13 cellular contexts compared by ENCODE assay signal in the genomic region with DNA sequence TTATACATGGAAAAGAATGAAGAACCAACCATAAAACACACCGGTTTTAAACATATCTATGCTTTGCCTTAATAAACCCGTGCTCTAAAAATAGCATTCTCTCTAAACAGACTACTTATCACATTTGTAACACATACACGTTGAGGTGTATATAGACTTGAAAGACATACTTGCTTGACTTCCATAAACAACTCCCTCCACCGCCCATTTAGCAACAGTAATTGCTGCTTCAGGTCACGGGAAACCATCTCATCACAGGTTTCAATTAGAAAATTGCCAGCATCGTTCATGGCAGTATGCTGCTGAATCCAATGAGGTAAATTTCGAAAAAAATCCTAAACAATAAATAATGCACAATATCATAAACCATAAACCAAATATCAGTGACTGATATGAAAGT.
DNase-seq lines count a peak whose midpoint lies in the region; ATAC-seq and TF ChIP-seq lines count a peak whose summit lies in the region.
"Had no signal": no experiment of that assay in that cellular context is flagged by ENCODE, and none has a peak within 500 bp of the region (broad histone marks: within the 10 kb centered on the region; RNA-seq: fewer than 3 reads in every experiment).

No MANE protein-coding gene starts in this region.

- H3K27ac ChIP-seq in BLaER1 treated with 17β-estradiol and CSF1 and Interleukin-3, amounts not matched to agents 10 nM and 100 nM = no peak overlapping the region
- H3K27ac ChIP-seq in esophagus muscularis mucosa (replicated peaks in 1 of 4) (peak overlapping the region in 1 of 4 donors; percentile 8), psoas muscle (no peak overlapping the region), substantia nigra (ENCODE audit: low read depth, low read length, poor library complexity, severe bottlenecking) (no peak overlapping the region)

- H4K20me1 ChIP-seq in BLaER1 treated with 17β-estradiol and CSF1 and Interleukin-3, amounts not matched to agents 10 nM and 100 nM = no peaks in the 10 kb centered on the region
- H4K20me1 ChIP-seq in Loucy (ENCODE audit: insufficient read depth, low read length, poor library complexity, severe bottlenecking) = no peaks in the 10 kb centered on the region

- 65% methylated on average over 7 of the region's 7 CpGs for WGBS in esophagus muscularis mucosa
- 74 to 83% (median 76%) methylated on average over 7 of the region's 7 CpGs for WGBS in psoas muscle, 3 donors

- peak overlapping the region in 10 of 11 experiments; percentile 12 to 52 (median 30); a peak in 10 of 22 replicates for H3K4me2 ChIP-seq in BLaER1 treated with 17β-estradiol and CSF1 and Interleukin-3, amounts not matched to agents 10 nM and 100 nM
- H3K4me2 ChIP-seq in Loucy (ENCODE audit: low read depth, low read length, poor library complexity, severe bottlenecking) = peak overlapping the region; percentile 83

- no peak for TF ChIP-seq POLR2A in esophagus muscularis mucosa (IDR thresholded peaks at IDR 0.05; ENCODE audit: low read depth)

- no peaks in the 10 kb centered on the region for H3F3A ChIP-seq in Loucy (ENCODE audit: low read depth)

- ATAC-seq in psoas muscle = no peak
- ATAC-seq in GM18511 (IDR thresholded peaks at IDR 0.05; ENCODE audit: unreplicated experiment) = no peak
- ATAC-seq: sciatic nerve; stimulated activated memory B cell treated with anti-CD40 and anti-IgM and Interleukin-4, amounts not matched to agents 10 μg/mL and 1 μg/mL and 100 μg/mL, for 72 hours had no signal

- no peak for DNase-seq in esophagus muscularis mucosa (ENCODE audit: extremely low spot score)
- no peak for DNase-seq in psoas muscle
- no peak for DNase-seq in retina
- DNase-seq in substantia nigra (lab: John Stamatoyannopoulos, UW) = no peak
- DNase-seq: activated CD8-positive, alpha-beta memory T cell treated with anti-CD3 and anti-CD28 coated beads, Interleukin-2, amount 50 U/mL, for 48 hours; activated naive CD4-positive, alpha-beta T cell treated with anti-CD3 and anti-CD28 coated beads, Interleukin-2, amount 50 U/mL, for 16 hours; effector CD8-positive, alpha-beta T cell; HCEC 1CT had no signal

- TF ChIP-seq CTCF in Loucy (conservative IDR thresholded peaks at IDR 0.05; ENCODE audit: low read length) = no peak
- TF ChIP-seq CTCF in esophagus muscularis mucosa (IDR thresholded peaks at IDR 0.05) = no peak
- TF ChIP-seq CTCF in psoas muscle (IDR thresholded peaks at IDR 0.05) = no peak

- H3K9me2 ChIP-seq in Loucy (replicated peaks; ENCODE audit: low read depth, low read length) = no peaks in the 10 kb centered on the region

- intact Hi-C loops in esophagus muscularis mucosa (cut with DNase I) (no loop called here), psoas muscle (cut with DNase I) (no loop called here)

- no peaks in the 10 kb centered on the region for H3K36me3 ChIP-seq in BLaER1 treated with 17β-estradiol and CSF1 and Interleukin-3, amounts not matched to agents 10 nM and 100 nM
- H3K36me3 ChIP-seq in Loucy (ENCODE audit: insufficient read depth, low read length) (no peaks in the 10 kb centered on the region), esophagus muscularis mucosa (peaks cover 0 to 5% (median 0%) of the 10 kb centered on the region in 4 donors), psoas muscle (ENCODE audit: insufficient read depth in 1 of 2, low read depth in 1 of 2) (no peaks in the 10 kb centered on the region)

- no peaks in the 10 kb centered on the region for H3K79me2 ChIP-seq in Loucy (ENCODE audit: insufficient read depth, low read length)

- peaks cover 0 to 6% (median 0%) of the 10 kb centered on the region in 10 experiments; a peak in 3 of 20 replicates for H3K4me1 ChIP-seq in BLaER1 treated with 17β-estradiol and CSF1 and Interleukin-3, amounts not matched to agents 10 nM and 100 nM
- peaks cover 12% of the 10 kb centered on the region for H3K4me1 ChIP-seq in Loucy (ENCODE audit: insufficient read depth, low read length, poor library complexity, severe bottlenecking)
- no peaks in the 10 kb centered on the region for H3K4me1 ChIP-seq in esophagus muscularis mucosa
- no peaks in the 10 kb centered on the region for H3K4me1 ChIP-seq in psoas muscle

- no peaks in the 10 kb centered on the region for H3K27me3 ChIP-seq in BLaER1 treated with 17β-estradiol and CSF1 and Interleukin-3, amounts not matched to agents 10 nM and 100 nM
- H3K27me3 ChIP-seq in Loucy (ENCODE audit: insufficient read depth, low read length, poor library complexity, severe bottlenecking) = no peaks in the 10 kb centered on the region
- no peaks in the 10 kb centered on the region for H3K27me3 ChIP-seq in esophagus muscularis mucosa
- H3K27me3 ChIP-seq in psoas muscle (ENCODE audit: insufficient read depth in 3 of 3, low read length in 2 of 3) = no peaks in the 10 kb centered on the region

- no peak overlapping the region for H3K4me3 ChIP-seq in BLaER1 treated with 17β-estradiol and CSF1 and Interleukin-3, amounts not matched to agents 10 nM and 100 nM
- H3K4me3 ChIP-seq in Loucy (ENCODE audit: low read length, poor library complexity, severe bottlenecking) = peak overlapping the region; percentile 75
- peak overlapping the region; percentile 13 to 44 (median 36) for H3K4me3 ChIP-seq in esophagus muscularis mucosa
- peak overlapping the region; percentile 38 for H3K4me3 ChIP-seq in psoas muscle

- H2AFZ ChIP-seq in Loucy (ENCODE audit: low read length) = peak overlapping the region; percentile 92

- H3K9me3 ChIP-seq in BLaER1 treated with 17β-estradiol and CSF1 and Interleukin-3, amounts not matched to agents 10 nM and 100 nM (replicated peaks in 1 of 11) = no peaks in the 10 kb centered on the region
- H3K9me3 ChIP-seq in Loucy (ENCODE audit: insufficient read depth, low read depth, low read length) (no peaks in the 10 kb centered on the region), esophagus muscularis mucosa (no peaks in the 10 kb centered on the region), psoas muscle (no peaks in the 10 kb centered on the region)

- TF ChIP-seq EP300 in esophagus muscularis mucosa (IDR thresholded peaks at IDR 0.05) = no peak

- H3K9ac ChIP-seq in BLaER1 treated with 17β-estradiol and CSF1 and Interleukin-3, amounts not matched to agents 10 nM and 100 nM = no peak overlapping the region
- peak overlapping the region; percentile 44 for H3K9ac ChIP-seq in Loucy (ENCODE audit: low read depth, low read length, poor library complexity, severe bottlenecking)

Comparison
In these comparisons a context has a peak if more than half of its experiments do, and no peak if none do; other contexts are left out.
1. H3K4me3 ChIP-seq: peak in Loucy (single experiment), esophagus muscularis mucosa (4 of 4) and psoas muscle (single experiment); none in BLaER1 treated with 17β-estradiol and CSF1 and Interleukin-3, amounts not matched to agents 10 nM and 100 nM (0 of 10).